1 cellular context compared by ENCODE assay signal in the genomic region with DNA sequence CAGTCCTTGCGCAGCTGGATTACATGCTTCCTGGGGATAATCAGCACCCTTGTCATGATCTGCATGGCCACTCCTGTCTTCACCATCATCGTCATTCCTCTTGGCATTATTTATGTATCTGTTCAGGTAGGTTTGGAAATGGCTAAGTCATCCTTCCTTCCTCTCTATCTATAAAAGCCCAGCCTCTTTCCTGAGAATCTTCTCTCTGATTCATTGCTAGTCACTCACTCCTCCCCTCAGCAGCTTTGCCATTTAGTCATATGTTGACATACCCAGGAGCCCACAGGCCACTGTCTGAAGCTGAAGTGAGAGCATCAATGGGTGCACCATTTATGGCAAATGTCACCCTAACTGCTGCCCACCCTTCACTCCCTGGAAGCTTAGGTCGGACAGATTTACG.
A peak's percentile ranks its signal among the peaks of the same experiment; 100 is the strongest.
TF ChIP-seq lines count a peak whose summit lies in the region.

No MANE protein-coding gene starts in this region.

TF ChIP-seq in K562, 482 proteins besides CTCF, POLR2A, EP300 and RAD21 (continued from another document):
- TF ChIP-seq NFE2 (IDR thresholded peaks at IDR 0.05; ENCODE audit: low read depth) (peak; percentile 41; the same call in 1 of the 2 replicates), ZNF717 (CRISPR knock-in tag; IDR thresholded peaks at IDR 0.05) (no peak), CBFA2T3 (IDR thresholded peaks at IDR 0.05) (peak; percentile 41; the same call in 1 of the 2 replicates), SAP30 (IDR thresholded peaks at IDR 0.05; ENCODE audit: borderline replicate concordance, insufficient read depth, low read depth, low read length, poor library complexity, severe bottlenecking) (no peak)
- TF ChIP-seq, protein P1, sequence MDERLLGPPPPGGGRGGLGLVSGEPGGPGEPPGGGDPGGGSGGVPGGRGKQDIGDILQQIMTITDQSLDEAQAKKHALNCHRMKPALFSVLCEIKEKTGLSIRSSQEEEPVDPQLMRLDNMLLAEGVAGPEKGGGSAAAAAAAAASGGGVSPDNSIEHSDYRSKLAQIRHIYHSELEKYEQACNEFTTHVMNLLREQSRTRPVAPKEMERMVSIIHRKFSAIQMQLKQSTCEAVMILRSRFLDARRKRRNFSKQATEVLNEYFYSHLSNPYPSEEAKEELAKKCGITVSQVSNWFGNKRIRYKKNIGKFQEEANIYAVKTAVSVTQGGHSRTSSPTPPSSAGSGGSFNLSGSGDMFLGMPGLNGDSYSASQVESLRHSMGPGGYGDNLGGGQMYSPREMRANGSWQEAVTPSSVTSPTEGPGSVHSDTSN (CRISPR knock-in tag; IDR thresholded peaks at IDR 0.05; ENCODE audit: low read depth): no peak
- TF ChIP-seq, protein P1 (tag; conservative IDR thresholded peaks at IDR 0.05; ENCODE audit: low read depth): 0 out of 2 replicates have a peak, but pooled peaks have one; percentile 18
